ENCODE assay signal across 8 cellular contexts in the genomic region with DNA sequence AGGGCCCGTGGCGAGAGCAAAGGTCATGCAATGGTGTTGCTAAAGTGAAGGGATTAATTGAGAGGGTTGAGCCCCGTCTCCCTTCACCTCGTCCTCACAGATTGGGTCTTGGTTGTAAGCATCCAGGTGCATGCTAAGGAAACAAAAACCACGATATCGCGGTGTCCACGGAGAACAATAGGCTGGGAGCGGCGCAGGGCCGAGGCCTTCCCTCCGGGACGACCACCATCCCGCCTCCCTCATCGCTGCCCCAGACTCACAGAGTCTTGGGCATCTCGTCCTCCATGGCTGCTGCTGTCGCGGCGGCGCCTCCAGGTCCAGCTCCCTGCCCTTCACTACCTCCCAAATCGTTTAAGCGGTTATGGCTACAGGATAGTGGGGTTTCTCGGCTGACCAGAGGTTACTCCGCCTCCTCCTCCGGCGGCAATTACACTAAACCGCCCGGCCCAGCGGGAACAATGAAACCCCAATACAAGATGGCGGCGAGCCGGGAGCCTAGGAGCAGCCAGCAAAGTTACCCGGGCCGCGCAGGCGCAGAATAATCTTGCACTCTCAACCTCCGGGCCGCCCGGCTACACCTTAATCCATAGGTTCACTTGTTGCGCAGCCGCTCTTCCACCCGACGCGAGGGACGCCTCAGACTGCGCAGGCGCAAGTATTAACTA. TPM values are rescaled to one million over a fixed set of nuclear protein-coding genes. Genes with fewer than 3 reads are reported as not detected.
DNase-seq lines count a peak whose midpoint lies in the region; ATAC-seq and TF ChIP-seq lines count a peak whose summit lies in the region.

A gene with protein sequence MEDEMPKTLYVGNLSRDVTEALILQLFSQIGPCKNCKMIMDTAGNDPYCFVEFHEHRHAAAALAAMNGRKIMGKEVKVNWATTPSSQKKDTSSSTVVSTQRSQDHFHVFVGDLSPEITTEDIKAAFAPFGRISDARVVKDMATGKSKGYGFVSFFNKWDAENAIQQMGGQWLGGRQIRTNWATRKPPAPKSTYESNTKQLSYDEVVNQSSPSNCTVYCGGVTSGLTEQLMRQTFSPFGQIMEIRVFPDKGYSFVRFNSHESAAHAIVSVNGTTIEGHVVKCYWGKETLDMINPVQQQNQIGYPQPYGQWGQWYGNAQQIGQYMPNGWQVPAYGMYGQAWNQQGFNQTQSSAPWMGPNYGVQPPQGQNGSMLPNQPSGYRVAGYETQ (minus strand): TSS at position 484 of the 665 bp plus-strand sequence. CDS start 198 bp downstream, at position 286.

- H3K4me1 Mint-ChIP-seq in activated naive CD8-positive, alpha-beta T cell (ENCODE audit: low read depth) = peaks cover 38% of the 10 kb centered on the region

- no peak for TF ChIP-seq EP300 in ovary (IDR thresholded peaks at IDR 0.05)

- H3K27me3 Mint-ChIP-seq in activated naive CD8-positive, alpha-beta T cell = no peaks in the 10 kb centered on the region

- H3K4me1 ChIP-seq in ovary (ENCODE audit: insufficient read depth) (peaks cover 12% of the 10 kb centered on the region), thyroid gland (peaks cover 17 to 31% of the 10 kb centered on the region in 2 donors)

- peak; percentile 95 for ATAC-seq in HG02623 (IDR thresholded peaks at IDR 0.05; ENCODE audit: unreplicated experiment)

- POLR2A ChIA-PET in GM10248 (lab: Yijun Ruan, JAX) = no interaction called here

- no peaks in the 10 kb centered on the region for H3K9me3 Mint-ChIP-seq in activated naive CD8-positive, alpha-beta T cell (ENCODE audit: low read depth)

- CTCF ChIA-PET in GM10248 (lab: Yijun Ruan, JAX) = interaction anchor here (1.6 to 2.0 kb wide), 2 partner anchors 10 to 336 kb away, joined by 4 to 7 read pairs; a partner anchor contains a TSS

- WGBS in ovary, 3 donors = 0 to 1% (median 1%) methylated on average over 46 to 47 of the region's 47 CpGs
- 1% methylated on average over 36 to 42 of the region's 47 CpGs for WGBS in thyroid gland, 2 donors

- H3K9me3 ChIP-seq in ovary (no peaks in the 10 kb centered on the region), thyroid gland (no peaks in the 10 kb centered on the region)

- DNase-seq in GM10248 (ENCODE audit: extremely low spot score) (peak; percentile 97), NCI-H1105 (lab: John Stamatoyannopoulos, UW) (peak; percentile 98), SKM-1 treated with dmso at 0.1 percent for 144 hours (lab: John Stamatoyannopoulos, UW; ENCODE audit: unreplicated experiment) (peak; percentile 98), head of caudate nucleus (peak; percentile 87 to 98 (median 95)), ovary (peak; percentile 97 to 99 (median 98)), thyroid gland (peak; percentile 98)

- TF ChIP-seq POLR2A in ovary (IDR thresholded peaks at IDR 0.05) = peak; percentile 65
- peak in 1 of 2 donors; percentile 85 for TF ChIP-seq POLR2A in thyroid gland (IDR thresholded peaks at IDR 0.05)

- H3K4me3 Mint-ChIP-seq in activated naive CD8-positive, alpha-beta T cell = peak within 1 kb of the TSS; percentile 100

- no peaks in the 10 kb centered on the region for H3K36me3 Mint-ChIP-seq in activated naive CD8-positive, alpha-beta T cell

- H3K27ac ChIP-seq in ovary = peak within 1 kb of the TSS; percentile 96 to 97
- H3K27ac ChIP-seq in thyroid gland = peak within 1 kb of the TSS; percentile 96 to 99 (median 97)

- H3K27me3 ChIP-seq in ovary (no peaks in the 10 kb centered on the region), thyroid gland (no peaks in the 10 kb centered on the region)

- peak within 1 kb of the TSS; percentile 99 for H3K27ac Mint-ChIP-seq in activated naive CD8-positive, alpha-beta T cell

- H3K4me3 ChIP-seq in ovary (peak within 1 kb of the TSS; percentile 90), thyroid gland (replicated peaks in 1 of 3) (peak within 1 kb of the TSS; percentile 68 to 84 (median 75))

- intact Hi-C loops in head of caudate nucleus (cut with DNase I) = loop anchor here (2.0 to 5.0 kb wide), 2 partner anchors 57 to 161 kb away; a partner anchor contains a TSS
- intact Hi-C loops in ovary (cut with DNase I) = loop anchor here in 1 of 4 donors (5.0 kb wide), 2 partner anchors 56 to 106 kb away; a partner anchor contains a TSS
- intact Hi-C loops in thyroid gland (cut with DNase I) = no loop called here

- no peak for TF ChIP-seq CTCF in GM10248 (IDR thresholded peaks at IDR 0.05; ENCODE audit: control extremely low read depth, extremely low read depth, low read depth, missing control alignments)
- no peak for TF ChIP-seq CTCF in ovary (IDR thresholded peaks at IDR 0.05)
- peak in 1 of 6 experiments; percentile 12 for TF ChIP-seq CTCF in thyroid gland (IDR thresholded peaks at IDR 0.05)

- H3K36me3 ChIP-seq in ovary = no peaks in the 10 kb centered on the region
- no peaks in the 10 kb centered on the region for H3K36me3 ChIP-seq in thyroid gland

RNA-seq across cellular contexts. Expression of the gene that starts here (rescaled TPM):
- total RNA-seq in ovary = 100 to 1,000 TPM in 6 of 7 donors, 10 to 100 TPM in 1; 99.6 to 143 (median 134) TPM
- polyA plus RNA-seq in ovary = 10 to 100 TPM; 89.0 to 98.1 TPM
- 100 to 1,000 TPM; 111 to 229 (median 156) TPM for total RNA-seq in thyroid gland

Comparison
In these comparisons a context has a peak if more than half of its experiments do, and no peak if none do; other contexts are left out.
1. Peak in every context shown above with its lines: DNase-seq, ATAC-seq, H3K4me3 ChIP-seq and H3K27ac ChIP-seq.